9 cellular contexts compared by ENCODE assay signal in the genomic region with DNA sequence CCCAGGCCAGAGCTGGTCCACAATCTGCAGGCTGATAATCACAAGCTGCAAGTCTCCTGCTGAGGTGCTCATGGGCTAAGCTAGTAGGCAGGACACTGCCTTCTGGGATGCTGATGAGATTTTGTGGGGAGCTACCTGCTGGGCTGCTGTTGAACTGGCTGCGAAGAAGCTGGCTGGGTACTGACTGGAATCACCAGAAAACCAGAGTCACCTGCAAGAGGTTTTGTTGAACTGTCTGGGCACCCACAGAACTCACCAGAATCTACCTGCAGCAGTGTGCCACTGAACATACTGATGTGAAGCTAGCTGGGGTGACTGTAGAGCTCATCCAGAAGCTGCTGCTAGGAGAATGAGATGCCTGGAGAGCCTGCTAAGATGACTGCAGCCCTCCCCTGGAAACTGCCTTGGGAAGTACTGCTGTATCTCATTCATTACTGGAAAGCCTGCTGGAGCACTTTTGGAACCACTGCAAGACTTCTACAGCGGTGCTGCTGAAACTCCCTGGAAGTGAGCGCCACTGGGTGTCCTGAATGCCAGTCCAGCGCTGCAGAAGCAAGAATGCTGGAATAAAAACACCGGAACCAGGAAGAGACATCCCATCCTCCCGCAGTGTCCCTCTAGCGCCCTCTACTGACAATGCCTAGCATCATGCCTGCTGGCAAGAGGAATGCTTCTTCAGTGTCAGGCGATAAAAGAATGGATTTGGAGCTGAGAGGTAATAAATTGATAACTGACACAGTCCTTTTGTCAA.
A peak's percentile ranks its signal among the peaks of the same experiment; 100 is the strongest.
DNase-seq lines count a peak whose midpoint lies in the region; ATAC-seq, FAIRE-seq and TF ChIP-seq lines count a peak whose summit lies in the region.
"Had no signal": no experiment of that assay in that cellular context is flagged by ENCODE, and none has a peak within 500 bp of the region (broad histone marks: within the 10 kb centered on the region; RNA-seq: fewer than 3 reads in every experiment).

No MANE protein-coding gene starts in this region.

- no peaks in the 10 kb centered on the region for H3K4me1 ChIP-seq in CD4-positive, CD25-positive, alpha-beta regulatory T cell (ENCODE audit: control insufficient read depth, insufficient read depth, low read length, poor library complexity, severe bottlenecking)
- no peaks in the 10 kb centered on the region for H3K4me1 ChIP-seq in kidney (ENCODE audit: control insufficient read depth in 1 of 2, insufficient read depth in 1 of 2, low read depth in 1 of 2, low read length in 2 of 2)

- H3K9me3 Mint-ChIP-seq in CD4-positive, CD25-positive, alpha-beta regulatory T cell: peaks cover 0 to 15% (median 4%) of the 10 kb centered on the region in 7 donors
- peaks cover 18% of the 10 kb centered on the region for H3K9me3 Mint-ChIP-seq in T-helper 2 cell treated with Interferon-gamma antibody and Interleukin-4, amounts not matched to agents 5 μg/mL and 100 μg/mL, for 36 hours

- no peak overlapping the region for H3K4me3 ChIP-seq in CD4-positive, CD25-positive, alpha-beta regulatory T cell (ENCODE audit: low read depth, low read length)
- peak overlapping the region; percentile 56 to 57 for H3K4me3 ChIP-seq in kidney (ENCODE audit: low read length in 2 of 2)

- no peak overlapping the region for H3K27ac ChIP-seq in CD4-positive, CD25-positive, alpha-beta regulatory T cell (ENCODE audit: insufficient read depth, low read length, poor library complexity, severe bottlenecking)
- H3K27ac ChIP-seq in kidney (ENCODE audit: low read depth in 2 of 2, low read length in 2 of 2): no peak overlapping the region

- no peaks in the 10 kb centered on the region for H3K36me3 ChIP-seq in CD4-positive, CD25-positive, alpha-beta regulatory T cell (ENCODE audit: control insufficient read depth, insufficient read depth, low read length)
- no peaks in the 10 kb centered on the region for H3K36me3 ChIP-seq in kidney (ENCODE audit: control insufficient read depth in 1 of 2, insufficient read depth in 2 of 2, low read length in 2 of 2)

- intact Hi-C loops in kidney (cut with DNase I): no loop called here

- H3K9ac ChIP-seq in kidney (ENCODE audit: low read length in 2 of 2): no peak overlapping the region

- no peak for FAIRE-seq in kidney (lab: Jason Lieb, UNC)

- H3K4me3 Mint-ChIP-seq in CD4-positive, CD25-positive, alpha-beta regulatory T cell: no peak overlapping the region
- H3K4me3 Mint-ChIP-seq in T-helper 2 cell treated with Interferon-gamma antibody and Interleukin-4, amounts not matched to agents 5 μg/mL and 100 μg/mL, for 36 hours: no peak overlapping the region
- H3K4me3 Mint-ChIP-seq: T-helper 1 cell treated with Interleukin-12 subunit alpha and Interleukin-12 subunit beta and Interleukin-4 antibody, amounts not matched to agents 30 μg/mL and 1 μg/mL, for 36 hours had no signal

- peak in 1 of 2 donors; percentile 37 for ATAC-seq in CD4-positive, CD25-positive, alpha-beta regulatory T cell (ENCODE audit: low read depth in 2 of 2)
- ATAC-seq in GM21447 (IDR thresholded peaks at IDR 0.05; ENCODE audit: unreplicated experiment): peak; percentile 67

- H3K27me3 Mint-ChIP-seq in CD4-positive, CD25-positive, alpha-beta regulatory T cell: peaks cover 31% of the 10 kb centered on the region
- H3K27me3 Mint-ChIP-seq in T-helper 2 cell treated with Interferon-gamma antibody and Interleukin-4, amounts not matched to agents 5 μg/mL and 100 μg/mL, for 36 hours (ENCODE audit: low read depth): peaks cover 43% of the 10 kb centered on the region

- no peaks in the 10 kb centered on the region for H3K36me3 Mint-ChIP-seq in CD4-positive, CD25-positive, alpha-beta regulatory T cell
- H3K36me3 Mint-ChIP-seq in T-helper 2 cell treated with Interferon-gamma antibody and Interleukin-4, amounts not matched to agents 5 μg/mL and 100 μg/mL, for 36 hours (ENCODE audit: low read depth): peaks cover 4% of the 10 kb centered on the region

- peak; percentile 73 for TF ChIP-seq CTCF in kidney (IDR thresholded peaks at IDR 0.05; ENCODE audit: borderline replicate concordance, extremely low read depth, insufficient read depth)

- H3K27me3 ChIP-seq in CD4-positive, CD25-positive, alpha-beta regulatory T cell (ENCODE audit: control insufficient read depth, insufficient read depth, low read length): peaks cover 3% of the 10 kb centered on the region

- no peak overlapping the region for H3K27ac Mint-ChIP-seq in CD4-positive, CD25-positive, alpha-beta regulatory T cell
- H3K27ac Mint-ChIP-seq in T-helper 2 cell treated with Interferon-gamma antibody and Interleukin-4, amounts not matched to agents 5 μg/mL and 100 μg/mL, for 36 hours: no peak overlapping the region
- H3K27ac Mint-ChIP-seq: T-helper 1 cell treated with Interleukin-12 subunit alpha and Interleukin-12 subunit beta and Interleukin-4 antibody, amounts not matched to agents 30 μg/mL and 1 μg/mL, for 36 hours had no signal

- peak; percentile 17 to 43 (median 22) for DNase-seq in CD4-positive, CD25-positive, alpha-beta regulatory T cell
- DNase-seq in NCI-H146 (lab: John Stamatoyannopoulos, UW): peak; percentile 91
- DNase-seq in T-helper 2 cell treated with Interferon-gamma antibody and Interleukin-4, amounts not matched to agents 5 μg/mL and 100 μg/mL, for 36 hours (ENCODE audit: low spot score): peak; percentile 16
- peak; percentile 6 for DNase-seq in cerebellum (ENCODE audit: low spot score)
- DNase-seq in kidney: peak; percentile 71
- peak; percentile 19 to 30 for DNase-seq in stimulated activated CD4-positive, alpha-beta T cell treated with anti-CD3 and anti-CD28 coated beads, Interleukin-15, amount 100 ng/mL, for 48 hours (ENCODE audit: low read depth in 2 of 2)
- DNase-seq in KG1 (lab: John Stamatoyannopoulos, UW): no peak

- H3K4me1 Mint-ChIP-seq in CD4-positive, CD25-positive, alpha-beta regulatory T cell: no peaks in the 10 kb centered on the region
- H3K4me1 Mint-ChIP-seq in T-helper 2 cell treated with Interferon-gamma antibody and Interleukin-4, amounts not matched to agents 5 μg/mL and 100 μg/mL, for 36 hours (ENCODE audit: low read depth): peaks cover 2% of the 10 kb centered on the region

- peaks cover 0 to 14% of the 10 kb centered on the region in 2 experiments for H3K9me3 ChIP-seq in CD4-positive, CD25-positive, alpha-beta regulatory T cell (ENCODE audit: control insufficient read depth in 2 of 2, low read length in 2 of 2)
- no peaks in the 10 kb centered on the region for H3K9me3 ChIP-seq in kidney (ENCODE audit: control insufficient read depth in 1 of 2, low read length in 2 of 2)
